8 cellular contexts compared by ENCODE assay signal in genomic region chr17:5031365-5032082, GRCh38. TPM values are rescaled to one million over a fixed set of nuclear protein-coding genes. Genes with fewer than 3 reads are reported as not detected.
DNase-seq lines count a peak whose midpoint lies in the region; ATAC-seq and TF ChIP-seq lines count a peak whose summit lies in the region.

No MANE protein-coding gene starts in this region.

- no peak overlapping the region for H3K27ac ChIP-seq in ectodermal cell (ENCODE audit: insufficient read depth, low read depth, low read length, poor library complexity, severe bottlenecking)
- H3K27ac ChIP-seq in lower lobe of right lung = peak overlapping the region; percentile 57

- no peaks in the 10 kb centered on the region for H3K9me3 Mint-ChIP-seq in activated CD4-positive, alpha-beta memory T cell treated with anti-CD3 and anti-CD28 coated beads for 36 hours

- H3K4me3 ChIP-seq in GM12864 (ENCODE audit: low read depth, low read length) (peak overlapping the region; percentile 42), ectodermal cell (ENCODE audit: insufficient read depth, low read depth, low read length) (peak overlapping the region; percentile 33), lower lobe of right lung (peak overlapping the region; percentile 53)

- H3K27ac Mint-ChIP-seq in activated CD4-positive, alpha-beta memory T cell treated with anti-CD3 and anti-CD28 coated beads for 36 hours = peak overlapping the region; percentile 87

- 6 to 7% methylated on average over 48 of the region's 48 CpGs for WGBS in ectodermal cell, 2 experiments

- H3K9me3 ChIP-seq in ectodermal cell (ENCODE audit: control insufficient read depth, low read length) (no peaks in the 10 kb centered on the region), lower lobe of right lung (no peaks in the 10 kb centered on the region)

- TF ChIP-seq CTCF in GM12864 (IDR thresholded peaks at IDR 0.05; ENCODE audit: low read depth, low read length, missing control alignments) = peak; percentile 89
- TF ChIP-seq CTCF in lower lobe of right lung (IDR thresholded peaks at IDR 0.05) = peak; percentile 78

- H3K4me1 Mint-ChIP-seq in activated CD4-positive, alpha-beta memory T cell treated with anti-CD3 and anti-CD28 coated beads for 36 hours (ENCODE audit: low read depth) = peaks cover 16% of the 10 kb centered on the region

- H3K27me3 ChIP-seq in ectodermal cell (ENCODE audit: control insufficient read depth, insufficient read depth, low read length, poor library complexity, severe bottlenecking) (peaks cover 21% of the 10 kb centered on the region), lower lobe of right lung (ENCODE audit: low read depth) (peaks cover 15% of the 10 kb centered on the region)

- DNase-seq in GM12864 (ENCODE audit: low read depth) = peak; percentile 62
- DNase-seq in NCI-H69 (lab: John Stamatoyannopoulos, UW) = peak; percentile 85
- DNase-seq in activated CD4-positive, alpha-beta memory T cell treated with anti-CD3 and anti-CD28 coated beads for 36 hours = peak; percentile 90
- peak; percentile 90 for DNase-seq in lower lobe of right lung
- DNase-seq in stimulated activated CD4-positive, alpha-beta T cell treated with anti-CD3 and anti-CD28 coated beads, Interleukin-4, amount 100 ng/mL, for 24 hours = peak; percentile 87

- H3K4me1 ChIP-seq in ectodermal cell (ENCODE audit: control insufficient read depth, insufficient read depth, low read length) (no peaks in the 10 kb centered on the region), lower lobe of right lung (peaks cover 12% of the 10 kb centered on the region)

- H3K36me3 ChIP-seq in ectodermal cell (ENCODE audit: control insufficient read depth, insufficient read depth, low read length) = no peaks in the 10 kb centered on the region
- no peaks in the 10 kb centered on the region for H3K36me3 ChIP-seq in lower lobe of right lung

- H3K4me3 Mint-ChIP-seq in activated CD4-positive, alpha-beta memory T cell treated with anti-CD3 and anti-CD28 coated beads for 36 hours = peak overlapping the region; percentile 68

- H3K36me3 Mint-ChIP-seq in activated CD4-positive, alpha-beta memory T cell treated with anti-CD3 and anti-CD28 coated beads for 36 hours = no peaks in the 10 kb centered on the region

- ATAC-seq in HG03108 (IDR thresholded peaks at IDR 0.05; ENCODE audit: unreplicated experiment) (peak; percentile 63), lower lobe of right lung (peak; percentile 83 to 90), HG02623 (IDR thresholded peaks at IDR 0.05; ENCODE audit: unreplicated experiment) (no peak)

- POLR2A ChIA-PET in activated CD4-positive, alpha-beta memory T cell treated with anti-CD3 and anti-CD28 coated beads for 36 hours (lab: Charles Lee) = interaction anchor here (1.0 to 1.6 kb wide), 4 partner anchors 13 to 80 kb away, joined by 3 to 4 read pairs (median 4); partner anchors contain the start of genes ZFP3 and ZNF232

- intact Hi-C loops in activated CD4-positive, alpha-beta memory T cell treated with anti-CD3 and anti-CD28 coated beads for 36 hours (cut with micrococcal nuclease) = loop anchor here (1.0 to 5.0 kb wide), 5 partner anchors 16 to 81 kb away; partner anchors contain the start of genes INCA1, KIF1C and SPAG7
- intact Hi-C loops in lower lobe of right lung (cut with DNase I) = no loop called here

- CTCF ChIA-PET in activated CD4-positive, alpha-beta memory T cell treated with anti-CD3 and anti-CD28 coated beads for 36 hours (lab: Charles Lee) = interaction anchor here (0.7 to 7.9 kb wide), 22 partner anchors 8 to 223 kb away, joined by 3 to 74 read pairs (median 4); partner anchors contain the start of genes CHRNE, INCA1, KIF1C and RNF167

- H3K27me3 Mint-ChIP-seq in activated CD4-positive, alpha-beta memory T cell treated with anti-CD3 and anti-CD28 coated beads for 36 hours = no peaks in the 10 kb centered on the region

RNA-seq across cellular contexts. Expression of gene SLC52A1, which starts 3.7 kb away (rescaled TPM):
- under 1 TPM; 0.31 to 0.36 TPM for total RNA-seq in activated CD4-positive, alpha-beta memory T cell treated with anti-CD3 and anti-CD28 coated beads for 36 hours
- polyA plus RNA-seq in ectodermal cell (2013, experiment 1 of 4) = not detected
- polyA plus RNA-seq in ectodermal cell (2013, experiment 2 of 4) = 0.05 TPM
- polyA plus RNA-seq in ectodermal cell (2013, experiment 3 of 4) = not detected
- not detected for polyA plus RNA-seq in ectodermal cell (2013, experiment 4 of 4)
- total RNA-seq in lower lobe of right lung = 0.86 TPM

RNA-seq across cellular contexts. Expression of gene KIF1C, which starts 33.8 kb away (rescaled TPM):
- 10 to 100 TPM; 43.9 to 48.8 TPM for total RNA-seq in activated CD4-positive, alpha-beta memory T cell treated with anti-CD3 and anti-CD28 coated beads for 36 hours
- 62.1 TPM for polyA plus RNA-seq in ectodermal cell (2013, experiment 1 of 4)
- polyA plus RNA-seq in ectodermal cell (2013, experiment 2 of 4) = 60.7 TPM
- 31.0 TPM for polyA plus RNA-seq in ectodermal cell (2013, experiment 3 of 4)
- polyA plus RNA-seq in ectodermal cell (2013, experiment 4 of 4) = 34.9 TPM
- total RNA-seq in lower lobe of right lung = 182 TPM

RNA-seq across cellular contexts. Expression of gene INCA1, which starts 34.2 kb away (rescaled TPM):
- under 1 TPM in 1 of 2 experiments, not detected in 1; 0.40 TPM for total RNA-seq in activated CD4-positive, alpha-beta memory T cell treated with anti-CD3 and anti-CD28 coated beads for 36 hours
- 0.72 TPM for polyA plus RNA-seq in ectodermal cell (2013, experiment 1 of 4)
- polyA plus RNA-seq in ectodermal cell (2013, experiment 2 of 4) = 0.82 TPM
- polyA plus RNA-seq in ectodermal cell (2013, experiment 3 of 4) = 0.37 TPM
- polyA plus RNA-seq in ectodermal cell (2013, experiment 4 of 4) = 1.1 TPM
- total RNA-seq in lower lobe of right lung = 1.9 TPM

RNA-seq across cellular contexts. Expression of gene CAMTA2, which starts 44.0 kb away (rescaled TPM):
- total RNA-seq in activated CD4-positive, alpha-beta memory T cell treated with anti-CD3 and anti-CD28 coated beads for 36 hours = 100 to 1,000 TPM; 101 to 109 TPM
- 15.7 TPM for polyA plus RNA-seq in ectodermal cell (2013, experiment 1 of 4)
- 14.8 TPM for polyA plus RNA-seq in ectodermal cell (2013, experiment 2 of 4)
- polyA plus RNA-seq in ectodermal cell (2013, experiment 3 of 4) = 14.0 TPM
- 16.1 TPM for polyA plus RNA-seq in ectodermal cell (2013, experiment 4 of 4)
- total RNA-seq in lower lobe of right lung = 49.9 TPM

RNA-seq across cellular contexts. Expression of gene ZFP3, which starts 46.7 kb away (rescaled TPM):
- total RNA-seq in activated CD4-positive, alpha-beta memory T cell treated with anti-CD3 and anti-CD28 coated beads for 36 hours = 1 to 10 TPM; 1.8 to 1.9 TPM
- 0.07 TPM for polyA plus RNA-seq in ectodermal cell (2013, experiment 1 of 4)
- 0.14 TPM for polyA plus RNA-seq in ectodermal cell (2013, experiment 2 of 4)
- not detected for polyA plus RNA-seq in ectodermal cell (2013, experiment 3 of 4)
- polyA plus RNA-seq in ectodermal cell (2013, experiment 4 of 4) = 0.08 TPM
- total RNA-seq in lower lobe of right lung = 7.1 TPM
